In the genomic region with DNA sequence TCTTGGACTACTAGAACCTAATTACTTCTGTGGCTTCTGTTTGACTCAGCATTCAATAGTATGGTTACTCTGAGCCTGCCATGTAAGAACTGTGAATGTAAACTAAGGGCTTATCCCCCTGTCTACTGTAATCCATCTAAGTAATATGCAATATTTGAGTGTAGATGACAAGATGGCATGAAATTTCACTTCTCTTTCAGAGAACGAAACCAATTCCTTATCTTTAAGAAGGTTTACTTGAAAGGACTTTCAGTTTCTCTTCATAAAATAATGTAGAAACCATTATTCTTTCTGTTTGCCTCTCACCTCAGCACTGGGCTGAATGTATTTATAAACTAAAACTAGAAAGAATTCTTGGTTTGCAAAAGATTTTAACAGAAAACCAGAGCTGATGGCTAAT, we compare ENCODE assay signal across 8 cellular contexts.
DNase-seq lines count a peak whose midpoint lies in the region; ATAC-seq and TF ChIP-seq lines count a peak whose summit lies in the region.

No MANE protein-coding gene starts in this region.

- no peak overlapping the region for H2AFZ ChIP-seq in PC-9

- H3K79me2 ChIP-seq in PC-9 (ENCODE audit: low read depth): no peaks in the 10 kb centered on the region

- in situ Hi-C loops in KBM-7 (cut with MboI; ENCODE audit: low pct_unique_long_range_greater_than_20kb, low sequenced_read_pairs): no loop called here

- H4K20me1 ChIP-seq in PC-9 (ENCODE audit: insufficient read depth): no peaks in the 10 kb centered on the region

- CTCF ChIA-PET in PC-9 (lab: Charles Lee): no interaction called here

- peaks cover 9% of the 10 kb centered on the region for H3K4me1 ChIP-seq in PC-9 (replicated peaks; ENCODE audit: insufficient read depth)

- H3K4me3 Mint-ChIP-seq in naive thymus-derived CD8-positive, alpha-beta T cell: peak overlapping the region; percentile 58 to 82 (median 74)

- H3K9me3 ChIP-seq in PC-9 (ENCODE audit: insufficient read depth, low read depth): no peaks in the 10 kb centered on the region; the same call in 1 of the 2 replicates

- peaks cover 5% of the 10 kb centered on the region; the same call in 1 of the 2 replicates for H3F3A ChIP-seq in PC-9 (ENCODE audit: insufficient read depth, low read depth)

- peak overlapping the region; percentile 74 to 89 (median 85) for H3K27ac Mint-ChIP-seq in naive thymus-derived CD8-positive, alpha-beta T cell

- H3K4me3 ChIP-seq in PC-9: no peak overlapping the region

- H3K4me2 ChIP-seq in PC-9: no peak overlapping the region

- no peaks in the 10 kb centered on the region for H3K36me3 Mint-ChIP-seq in naive thymus-derived CD8-positive, alpha-beta T cell

- no peaks in the 10 kb centered on the region for H3K36me3 ChIP-seq in PC-9 (ENCODE audit: low read depth)

- H3K27me3 ChIP-seq in PC-9 (ENCODE audit: insufficient read depth, low read depth): no peaks in the 10 kb centered on the region

- no TSS peak for BruUV-seq in PC-9 (replicated peaks; lab: Mats Ljungman, UMichigan)

- intact Hi-C loops in PC-9 (cut with micrococcal nuclease; ENCODE audit: unreplicated experiment): no loop called here

- ATAC-seq in GM18907 (IDR thresholded peaks at IDR 0.05; ENCODE audit: unreplicated experiment) (peak; percentile 85), HG02759 (IDR thresholded peaks at IDR 0.05; ENCODE audit: unreplicated experiment) (peak; percentile 86)
- ATAC-seq in naive thymus-derived CD8-positive, alpha-beta T cell: peak; percentile 61 to 76

- no peaks in the 10 kb centered on the region for H3K9me2 ChIP-seq in PC-9 (ENCODE audit: insufficient read depth)

- no peak overlapping the region for H3K27ac ChIP-seq in PC-9

- DNase-seq in NOMO-1 treated with DMSO at 0.1 percent for 48 hours (lab: John Stamatoyannopoulos, UW; ENCODE audit: unreplicated experiment) (peak; percentile 86), PC-9 (no peak), NCI-H526 (lab: John Stamatoyannopoulos, UW) (no peak), KBM-7 (no peak), 8988T (no peak)
- DNase-seq in naive thymus-derived CD8-positive, alpha-beta T cell: peak in 3 of 10 donors; percentile 29 to 34 (median 31)

- H3K9me3 Mint-ChIP-seq in naive thymus-derived CD8-positive, alpha-beta T cell: peaks cover 0 to 2% (median 0%) of the 10 kb centered on the region in 9 donors

- POLR2A ChIA-PET in naive thymus-derived CD8-positive, alpha-beta T cell (lab: Charles Lee): interaction anchor here (0.9 to 5.9 kb wide), 2 partner anchors 12 to 58 kb away, joined by 3 to 62 read pairs; a partner anchor contains a TSS
- POLR2A ChIA-PET in PC-9 (lab: Charles Lee; ENCODE audit: unreplicated experiment): interaction anchor here (0.6 kb wide), 1 partner anchor 989 kb away, joined by 3 read pairs; no protein-coding TSS in a partner anchor

- peaks cover 8 to 32% (median 21%) of the 10 kb centered on the region in 4 donors for H3K4me1 Mint-ChIP-seq in naive thymus-derived CD8-positive, alpha-beta T cell

- TF ChIP-seq CTCF in PC-9 (conservative IDR thresholded peaks at IDR 0.05): no peak

- H3K27me3 Mint-ChIP-seq in naive thymus-derived CD8-positive, alpha-beta T cell: no peaks in the 10 kb centered on the region
